ENCODE assay signal across 9 cellular contexts in the genomic region with DNA sequence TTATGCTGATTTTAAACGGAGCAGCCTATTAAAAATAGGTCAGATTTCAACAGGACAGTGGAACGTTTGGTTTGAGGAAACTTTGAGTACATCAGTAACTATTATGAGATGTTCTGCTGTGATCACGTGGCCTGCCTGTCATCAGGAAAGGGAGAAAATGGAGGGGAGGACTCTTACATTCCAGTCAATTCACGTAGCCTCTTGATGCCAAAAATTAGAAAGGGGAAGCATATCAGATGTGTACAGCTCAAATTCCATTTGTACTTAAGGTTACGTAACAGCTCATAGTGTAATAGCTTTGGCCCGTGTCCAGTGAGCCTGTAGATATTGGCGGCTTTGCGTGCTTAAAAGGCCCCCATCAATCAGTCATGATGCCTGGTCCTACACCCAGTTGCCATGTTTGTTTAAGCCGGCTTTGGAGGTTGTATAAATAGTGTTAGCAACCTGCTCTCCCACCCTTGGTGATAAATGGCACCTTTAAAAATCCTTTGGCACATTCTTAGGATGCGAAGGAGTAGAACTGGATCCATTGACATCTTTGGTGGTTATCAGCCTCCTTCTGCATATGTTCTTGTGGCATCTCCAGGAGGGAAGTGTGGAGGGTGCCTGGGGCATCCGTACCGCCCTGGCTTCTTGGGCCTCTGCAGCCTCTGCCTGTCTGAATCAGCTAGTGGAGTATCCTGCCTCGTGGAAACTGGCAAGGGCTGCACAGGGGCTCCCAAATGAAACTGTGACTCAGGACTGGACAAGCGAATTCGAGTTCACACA.
DNase-seq lines count a peak whose midpoint lies in the region; ATAC-seq and TF ChIP-seq lines count a peak whose summit lies in the region.
"Had no signal": no experiment of that assay in that cellular context is flagged by ENCODE, and none has a peak within 500 bp of the region (broad histone marks: within the 10 kb centered on the region; RNA-seq: fewer than 3 reads in every experiment).

No MANE protein-coding gene starts in this region.

- no peaks in the 10 kb centered on the region for H3K36me3 ChIP-seq in psoas muscle (ENCODE audit: insufficient read depth in 1 of 2, low read depth in 1 of 2)
- no peaks in the 10 kb centered on the region for H3K36me3 ChIP-seq in naive thymus-derived CD4-positive, alpha-beta T cell (ENCODE audit: control insufficient read depth in 2 of 3, insufficient read depth in 3 of 3, low read length in 3 of 3)

- peaks cover 8% of the 10 kb centered on the region for H3K4me1 ChIP-seq in psoas muscle
- H3K4me1 ChIP-seq in naive thymus-derived CD4-positive, alpha-beta T cell (ENCODE audit: control insufficient read depth in 2 of 2, insufficient read depth in 2 of 2, low read length in 2 of 2) = no peaks in the 10 kb centered on the region

- H3K4me1 Mint-ChIP-seq in naive thymus-derived CD4-positive, alpha-beta T cell = no peaks in the 10 kb centered on the region
- no peaks in the 10 kb centered on the region for H3K4me1 Mint-ChIP-seq in stimulated activated naive CD8-positive, alpha-beta T cell treated with anti-CD3 and anti-CD28 coated beads, Interleukin-15, amount 100 ng/mL, for 72 hours

- H3K4me3 Mint-ChIP-seq in naive thymus-derived CD4-positive, alpha-beta T cell = no peak overlapping the region
- H3K4me3 Mint-ChIP-seq in stimulated activated naive CD8-positive, alpha-beta T cell treated with anti-CD3 and anti-CD28 coated beads, Interleukin-15, amount 100 ng/mL, for 72 hours = no peak overlapping the region
- H3K4me3 Mint-ChIP-seq: activated T-helper 1 cell treated with anti-CD3 and anti-CD28 coated beads, Interleukin-12 subunit alpha, Interleukin-12 subunit beta, Interleukin-2, Interleukin-4 antibody, amounts not matched to agents 30 ng/mL and 10 ng/mL and 1 ng/mL, durations not matched to agents 14 hours and 24 hours and 36 hours had no signal

- WGBS in psoas muscle, 3 donors = 31 to 40% (median 34%) methylated on average over 15 of the region's 15 CpGs

- peak; percentile 87 for ATAC-seq in esophagus mucosa
- peak; percentile 36 to 84 (median 76) for ATAC-seq in psoas muscle
- no peak for ATAC-seq in naive thymus-derived CD4-positive, alpha-beta T cell
- no peak for ATAC-seq in stimulated activated naive CD8-positive, alpha-beta T cell treated with anti-CD3 and anti-CD28 coated beads, Interleukin-15, amount 100 ng/mL, for 72 hours
- ATAC-seq in GM19324 (IDR thresholded peaks at IDR 0.05; ENCODE audit: low FRiP score, unreplicated experiment) = no peak
- ATAC-seq in GM18868 (IDR thresholded peaks at IDR 0.05; ENCODE audit: unreplicated experiment) = no peak

- CTCF ChIA-PET in naive thymus-derived CD4-positive, alpha-beta T cell (lab: Charles Lee) = no interaction called here

- H3K27me3 Mint-ChIP-seq in naive thymus-derived CD4-positive, alpha-beta T cell = peaks cover 0 to 15% (median 3%) of the 10 kb centered on the region in 5 donors
- peaks cover 17% of the 10 kb centered on the region for H3K27me3 Mint-ChIP-seq in stimulated activated naive CD8-positive, alpha-beta T cell treated with anti-CD3 and anti-CD28 coated beads, Interleukin-15, amount 100 ng/mL, for 72 hours

- H3K4me3 ChIP-seq in psoas muscle = peak overlapping the region; percentile 15
- H3K4me3 ChIP-seq in naive thymus-derived CD4-positive, alpha-beta T cell (ENCODE audit: low read length) = no peak overlapping the region

- H3K27me3 ChIP-seq in psoas muscle (ENCODE audit: insufficient read depth in 3 of 3, low read length in 2 of 3) = no peaks in the 10 kb centered on the region
- no peaks in the 10 kb centered on the region for H3K27me3 ChIP-seq in naive thymus-derived CD4-positive, alpha-beta T cell (ENCODE audit: control insufficient read depth in 2 of 2, insufficient read depth in 2 of 2, low read length in 2 of 2)

- H3K27ac ChIP-seq in psoas muscle = peak overlapping the region; percentile 51
- H3K27ac ChIP-seq in naive thymus-derived CD4-positive, alpha-beta T cell (ENCODE audit: low read depth, low read length) = no peak overlapping the region

- POLR2A ChIA-PET in naive thymus-derived CD4-positive, alpha-beta T cell (lab: Charles Lee) = no interaction called here

- H3K27ac Mint-ChIP-seq in naive thymus-derived CD4-positive, alpha-beta T cell = no peak overlapping the region
- H3K27ac Mint-ChIP-seq in stimulated activated naive CD8-positive, alpha-beta T cell treated with anti-CD3 and anti-CD28 coated beads, Interleukin-15, amount 100 ng/mL, for 72 hours = no peak overlapping the region
- H3K27ac Mint-ChIP-seq: activated T-helper 1 cell treated with anti-CD3 and anti-CD28 coated beads, Interleukin-12 subunit alpha, Interleukin-12 subunit beta, Interleukin-2, Interleukin-4 antibody, amounts not matched to agents 30 ng/mL and 10 ng/mL and 1 ng/mL, durations not matched to agents 14 hours and 24 hours and 36 hours had no signal

- DNase-seq in GM04503 (ENCODE audit: low read depth) = peak; percentile 79
- DNase-seq in NCI-H748 (lab: John Stamatoyannopoulos, UW; ENCODE audit: unreplicated experiment) = peak; percentile 94
- DNase-seq in psoas muscle = peak; percentile 37 to 68
- DNase-seq in naive thymus-derived CD4-positive, alpha-beta T cell = no peak
- no peak for DNase-seq in stimulated activated naive CD8-positive, alpha-beta T cell treated with anti-CD3 and anti-CD28 coated beads, Interleukin-15, amount 100 ng/mL, for 72 hours

- no peaks in the 10 kb centered on the region for H3K36me3 Mint-ChIP-seq in naive thymus-derived CD4-positive, alpha-beta T cell

- no peaks in the 10 kb centered on the region for H3K9me3 Mint-ChIP-seq in naive thymus-derived CD4-positive, alpha-beta T cell
- H3K9me3 Mint-ChIP-seq in stimulated activated naive CD8-positive, alpha-beta T cell treated with anti-CD3 and anti-CD28 coated beads, Interleukin-15, amount 100 ng/mL, for 72 hours = no peaks in the 10 kb centered on the region
- H3K9me3 Mint-ChIP-seq: activated T-helper 1 cell treated with anti-CD3 and anti-CD28 coated beads, Interleukin-12 subunit alpha, Interleukin-12 subunit beta, Interleukin-2, Interleukin-4 antibody, amounts not matched to agents 30 ng/mL and 10 ng/mL and 1 ng/mL, durations not matched to agents 14 hours and 24 hours and 36 hours had no signal

- no peaks in the 10 kb centered on the region for H3K9me3 ChIP-seq in psoas muscle
- no peaks in the 10 kb centered on the region for H3K9me3 ChIP-seq in naive thymus-derived CD4-positive, alpha-beta T cell (ENCODE audit: control insufficient read depth in 2 of 3, low read length in 3 of 3)

- TF ChIP-seq CTCF in psoas muscle (IDR thresholded peaks at IDR 0.05) = no peak

- intact Hi-C loops in psoas muscle (cut with DNase I) = no loop called here
- intact Hi-C loops in naive thymus-derived CD4-positive, alpha-beta T cell (cut with micrococcal nuclease) = no loop called here

Comparison
In these comparisons a context has a peak if more than half of its experiments do, and no peak if none do; other contexts are left out.
1. DNase-seq: peak in GM04503 (single experiment), NCI-H748 (single experiment) and psoas muscle (2 of 2); none in naive thymus-derived CD4-positive, alpha-beta T cell (0 of 9) and stimulated activated naive CD8-positive, alpha-beta T cell treated with anti-CD3 and anti-CD28 coated beads, Interleukin-15, amount 100 ng/mL, for 72 hours (0 of 2).
2. ATAC-seq: peak in esophagus mucosa (single experiment) and psoas muscle (4 of 4); none in naive thymus-derived CD4-positive, alpha-beta T cell (single experiment), stimulated activated naive CD8-positive, alpha-beta T cell treated with anti-CD3 and anti-CD28 coated beads, Interleukin-15, amount 100 ng/mL, for 72 hours (single experiment), GM19324 (single experiment) and GM18868 (single experiment).